ENCODE assay signal across 10 cellular contexts in the genomic region with DNA sequence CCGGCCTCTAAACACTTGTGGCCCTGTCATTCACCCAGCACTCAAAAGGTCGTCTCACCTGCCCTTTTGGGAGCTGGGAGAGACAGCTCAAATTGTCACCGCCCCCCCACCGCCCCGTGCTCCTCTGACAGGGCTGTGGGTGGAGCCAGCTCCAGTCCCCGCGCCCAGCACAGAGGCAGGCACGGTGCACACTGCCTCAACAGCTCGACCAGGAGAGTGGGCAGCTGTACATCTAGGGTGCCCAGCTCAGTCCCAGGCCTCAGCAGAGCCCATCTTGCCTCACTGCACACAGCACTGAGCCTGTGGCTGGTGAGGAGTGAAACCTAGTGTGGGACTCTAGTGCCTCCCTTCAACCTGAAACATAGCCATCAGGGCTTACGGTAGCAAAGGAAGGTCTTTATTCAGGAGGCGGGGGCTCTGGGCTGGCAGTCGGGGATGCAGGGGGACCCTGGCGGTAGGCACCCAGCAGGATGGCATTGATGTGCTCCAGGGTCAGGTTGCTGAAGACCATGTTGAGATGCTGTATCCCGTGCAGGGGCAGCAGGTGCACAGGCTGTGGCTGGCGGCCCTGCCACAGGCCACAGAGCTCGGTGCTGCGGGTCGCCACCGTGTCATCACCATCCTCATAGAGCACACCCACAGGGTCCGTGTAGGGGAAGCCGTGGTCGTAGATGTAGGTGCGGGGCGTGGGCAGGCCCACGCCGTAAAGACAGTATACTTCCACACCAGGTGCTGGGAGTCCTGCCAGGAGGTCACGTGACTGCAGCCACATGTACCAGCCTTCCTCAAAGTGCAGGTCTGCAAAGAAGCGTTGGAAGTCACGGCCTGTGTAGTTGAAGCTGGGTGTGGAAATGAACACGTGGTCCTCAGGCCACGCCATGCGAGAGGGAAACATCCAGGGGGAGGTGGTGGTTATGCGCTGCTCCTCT. TPM values are rescaled to one million over a fixed set of nuclear protein-coding genes. Genes with fewer than 3 reads are reported as not detected.
DNase-seq lines count a peak whose midpoint lies in the region; ATAC-seq, FAIRE-seq and TF ChIP-seq lines count a peak whose summit lies in the region.
"Had no signal": no experiment of that assay in that cellular context is flagged by ENCODE, and none has a peak within 500 bp of the region (broad histone marks: within the 10 kb centered on the region; RNA-seq: fewer than 3 reads in every experiment).

No MANE protein-coding gene starts in this region.

- BruUV-seq in PC-9 (replicated peaks; lab: Mats Ljungman, UMichigan) = no TSS peak

- no peak for TF ChIP-seq CTCF in CD4-positive, alpha-beta T cell (IDR thresholded peaks at IDR 0.05)
- TF ChIP-seq CTCF in PC-9 (conservative IDR thresholded peaks at IDR 0.05) = no peak

- peak overlapping the region; percentile 89 for H3K27ac Mint-ChIP-seq in CD4-positive, alpha-beta T cell
- peak overlapping the region; percentile 86 to 91 for H3K27ac Mint-ChIP-seq in T-cell
- peak overlapping the region; percentile 85 for H3K27ac Mint-ChIP-seq in activated naive CD8-positive, alpha-beta T cell treated with anti-CD3 and anti-CD28 coated beads for 36 hours

- no peak overlapping the region for H2AFZ ChIP-seq in PC-9

- peaks cover 14% of the 10 kb centered on the region for H4K20me1 ChIP-seq in PC-9 (ENCODE audit: insufficient read depth)

- H3K36me3 ChIP-seq in small intestine (ENCODE audit: control insufficient read depth in 2 of 2, insufficient read depth in 2 of 2, low read length in 2 of 2) (peaks cover 0 to 2% of the 10 kb centered on the region in 2 donors), PC-9 (ENCODE audit: low read depth) (no peaks in the 10 kb centered on the region)

- POLR2A ChIA-PET in CD4-positive, alpha-beta T cell (lab: Charles Lee) = interaction anchor here (1.0 to 1.3 kb wide), 5 partner anchors 10 to 47 kb away, joined by 3 to 4 read pairs (median 3); a partner anchor contains a TSS
- POLR2A ChIA-PET in T-cell (lab: Charles Lee) = interaction anchor here (0.6 to 0.7 kb wide), 2 partner anchors 67 to 1824 kb away, joined by 3 to 6 read pairs; no protein-coding TSS in a partner anchor
- POLR2A ChIA-PET in PC-9 (lab: Charles Lee; ENCODE audit: unreplicated experiment) = interaction anchor here (0.7 to 1.2 kb wide), 2 partner anchors 27 to 415 kb away, joined by 5 read pairs; no protein-coding TSS in a partner anchor

- H3K4me1 Mint-ChIP-seq in CD4-positive, alpha-beta T cell (ENCODE audit: low read depth) = peaks cover 50% of the 10 kb centered on the region
- H3K4me1 Mint-ChIP-seq in T-cell = peaks cover 39 to 49% (median 49%) of the 10 kb centered on the region in 3 donors
- peaks cover 40% of the 10 kb centered on the region for H3K4me1 Mint-ChIP-seq in activated naive CD8-positive, alpha-beta T cell treated with anti-CD3 and anti-CD28 coated beads for 36 hours

- H3F3A ChIP-seq in PC-9 (ENCODE audit: insufficient read depth, low read depth) = peaks cover 20% of the 10 kb centered on the region

- peaks cover 18% of the 10 kb centered on the region for H3K79me2 ChIP-seq in PC-9 (ENCODE audit: low read depth)

- H3K27me3 Mint-ChIP-seq in CD4-positive, alpha-beta T cell = no peaks in the 10 kb centered on the region
- no peaks in the 10 kb centered on the region for H3K27me3 Mint-ChIP-seq in T-cell
- peaks cover 3% of the 10 kb centered on the region for H3K27me3 Mint-ChIP-seq in activated naive CD8-positive, alpha-beta T cell treated with anti-CD3 and anti-CD28 coated beads for 36 hours

- intact Hi-C loops in CD4-positive, alpha-beta T cell (cut with DNase I, micrococcal nuclease) = loop anchor here (1.0 to 5.0 kb wide), 3 partner anchors 29 to 103 kb away; a partner anchor contains a TSS
- intact Hi-C loops in PC-9 (cut with micrococcal nuclease; ENCODE audit: unreplicated experiment) = loop anchor here (5.0 to 10.0 kb wide), 2 partner anchors 105 to 293 kb away; no protein-coding TSS in a partner anchor

- H3K4me1 ChIP-seq in small intestine (ENCODE audit: control insufficient read depth in 2 of 2, insufficient read depth in 1 of 2, low read depth in 1 of 2, low read length in 1 of 2) (peaks cover 5 to 8% of the 10 kb centered on the region in 2 donors), PC-9 (replicated peaks; ENCODE audit: insufficient read depth) (peaks cover 6% of the 10 kb centered on the region; the same call in 1 of the 2 replicates)

- 49 to 72% (median 58%) methylated on average over 33 of the region's 33 CpGs for WGBS in small intestine, 3 donors

- H3K4me3 Mint-ChIP-seq in CD4-positive, alpha-beta T cell = peak overlapping the region; percentile 58
- H3K4me3 Mint-ChIP-seq in T-cell = peak overlapping the region; percentile 29 to 72 (median 50)
- peak overlapping the region; percentile 55 for H3K4me3 Mint-ChIP-seq in activated naive CD8-positive, alpha-beta T cell treated with anti-CD3 and anti-CD28 coated beads for 36 hours

- no peaks in the 10 kb centered on the region for H3K27me3 ChIP-seq in CD4-positive, alpha-beta T cell (ENCODE audit: control insufficient read depth, insufficient read depth, low read length)
- H3K27me3 ChIP-seq in small intestine (ENCODE audit: control insufficient read depth in 2 of 2, insufficient read depth in 2 of 2, low read length in 2 of 2) (no peaks in the 10 kb centered on the region), PC-9 (ENCODE audit: insufficient read depth, low read depth) (no peaks in the 10 kb centered on the region)

- H3K9me2 ChIP-seq in PC-9 (ENCODE audit: insufficient read depth) = no peaks in the 10 kb centered on the region

- H3K4me2 ChIP-seq in PC-9 = no peak overlapping the region

- peak in 5 of 10 experiments; percentile 23 to 56 (median 35) for DNase-seq in CD4-positive, alpha-beta T cell
- peak in 22 of 34 experiments; percentile 16 to 47 (median 26) for DNase-seq in T-cell
- peak; percentile 69 for DNase-seq in activated naive CD8-positive, alpha-beta T cell treated with anti-CD3 and anti-CD28 coated beads for 36 hours
- peak; percentile 52 for DNase-seq in small intestine
- DNase-seq in PC-9 = no peak
- DNase-seq in NCI-H1694 (lab: John Stamatoyannopoulos, UW) = no peak
- no peak for DNase-seq in LoVo (ENCODE audit: low spot score)
- DNase-seq: MM.1S had no signal

- no peak for FAIRE-seq in small intestine (lab: Jason Lieb, UNC)
- FAIRE-seq: D721Med had no signal

- no peak for ATAC-seq in CD4-positive, alpha-beta T cell (ENCODE audit: poor library complexity)
- ATAC-seq in T-cell (replicated peaks in 1 of 4) (no peak), GM19455 (IDR thresholded peaks at IDR 0.05; ENCODE audit: unreplicated experiment) (no peak)

- no peaks in the 10 kb centered on the region for H3K9me3 ChIP-seq in CD4-positive, alpha-beta T cell (ENCODE audit: control insufficient read depth, low read length)
- H3K9me3 ChIP-seq in small intestine (ENCODE audit: control insufficient read depth, low read depth) (no peaks in the 10 kb centered on the region), PC-9 (ENCODE audit: insufficient read depth, low read depth) (no peaks in the 10 kb centered on the region)

- peaks cover 27% of the 10 kb centered on the region for H3K36me3 Mint-ChIP-seq in CD4-positive, alpha-beta T cell (ENCODE audit: low read depth)
- H3K36me3 Mint-ChIP-seq in T-cell = peaks cover 11% of the 10 kb centered on the region
- peaks cover 43% of the 10 kb centered on the region for H3K36me3 Mint-ChIP-seq in activated naive CD8-positive, alpha-beta T cell treated with anti-CD3 and anti-CD28 coated beads for 36 hours

- no peak overlapping the region for H3K4me3 ChIP-seq in small intestine (ENCODE audit: low read depth in 1 of 2, low read length in 2 of 2)
- H3K4me3 ChIP-seq in PC-9 = no peak overlapping the region

- H3K9me3 Mint-ChIP-seq in CD4-positive, alpha-beta T cell = no peaks in the 10 kb centered on the region
- no peaks in the 10 kb centered on the region for H3K9me3 Mint-ChIP-seq in T-cell
- H3K9me3 Mint-ChIP-seq in activated naive CD8-positive, alpha-beta T cell treated with anti-CD3 and anti-CD28 coated beads for 36 hours = no peaks in the 10 kb centered on the region

- CTCF ChIA-PET in CD4-positive, alpha-beta T cell (lab: Charles Lee) = interaction anchor here (1.2 to 1.6 kb wide), 2 partner anchors 56 to 272 kb away, joined by 4 to 5 read pairs; no protein-coding TSS in a partner anchor
- CTCF ChIA-PET in T-cell (lab: Charles Lee) = interaction anchor here (0.5 to 0.6 kb wide), 4 partner anchors 51 to 418 kb away, joined by 3 to 7 read pairs (median 4); no protein-coding TSS in a partner anchor
- CTCF ChIA-PET in PC-9 (lab: Charles Lee) = interaction anchor here (0.5 kb wide), 1 partner anchor 54 kb away, joined by 6 read pairs; no protein-coding TSS in a partner anchor

- H3K27ac ChIP-seq in CD4-positive, alpha-beta T cell (ENCODE audit: low read depth, low read length) = peak overlapping the region; percentile 53
- H3K27ac ChIP-seq in small intestine (ENCODE audit: low read depth in 1 of 2, low read length in 1 of 2) = no peak overlapping the region
- H3K27ac ChIP-seq in PC-9 = no peak overlapping the region

RNA-seq across cellular contexts. Expression of a gene that starts 3.1 kb away (rescaled TPM):
- total RNA-seq in CD4-positive, alpha-beta T cell = 10 to 100 TPM; 68.7 to 71.6 TPM
- total RNA-seq in T-cell (100 to 1,000 TPM; 118 to 214 (median 165) TPM), PC-9 (2021) (39.5 and 56.2 TPM in 2 replicates)
- total RNA-seq in activated naive CD8-positive, alpha-beta T cell treated with anti-CD3 and anti-CD28 coated beads for 36 hours = 100 to 1,000 TPM; 220 to 235 TPM
- 100 to 1,000 TPM; 197 to 354 (median 245) TPM for polyA plus RNA-seq in small intestine

RNA-seq across cellular contexts. Expression of a gene that starts 4.1 kb away (rescaled TPM):
- 1 to 10 TPM; 5.9 to 6.3 TPM for total RNA-seq in CD4-positive, alpha-beta T cell
- 10 to 100 TPM in 4 of 5 donors, 1 to 10 TPM in 1; 9.8 to 20.7 (median 18.7) TPM for total RNA-seq in T-cell
- total RNA-seq in activated naive CD8-positive, alpha-beta T cell treated with anti-CD3 and anti-CD28 coated beads for 36 hours = 10 to 100 TPM; 11.3 to 11.4 TPM
- polyA plus RNA-seq in small intestine = 1 to 10 TPM in 2 of 3 donors, under 1 TPM in 1; 0.54 to 4.4 (median 1.3) TPM
- total RNA-seq in PC-9 (2021) = 10.0 and 11.9 TPM in 2 replicates

RNA-seq across cellular contexts. Expression of a gene that starts 8.1 kb away (rescaled TPM):
- 10 to 100 TPM; 18.3 to 19.5 TPM for total RNA-seq in CD4-positive, alpha-beta T cell
- total RNA-seq in T-cell = 10 to 100 TPM in 4 of 5 donors, 1 to 10 TPM in 1; 9.4 to 14.2 (median 13.2) TPM
- total RNA-seq in activated naive CD8-positive, alpha-beta T cell treated with anti-CD3 and anti-CD28 coated beads for 36 hours = 1 to 10 TPM; 6.2 to 6.8 TPM
- 1 to 10 TPM; 1.4 to 6.7 (median 5.4) TPM for polyA plus RNA-seq in small intestine
- 1.3 and 1.7 TPM in 2 replicates for total RNA-seq in PC-9 (2021)

RNA-seq across cellular contexts. Expression of a gene that starts 28.7 kb away (rescaled TPM):
- 10 to 100 TPM; 15.1 to 17.7 TPM for total RNA-seq in CD4-positive, alpha-beta T cell
- total RNA-seq in T-cell (10 to 100 TPM; 23.3 to 39.6 (median 33.7) TPM), PC-9 (2021) (24.2 and 27.0 TPM in 2 replicates)
- total RNA-seq in activated naive CD8-positive, alpha-beta T cell treated with anti-CD3 and anti-CD28 coated beads for 36 hours = 10 to 100 TPM; 27.4 to 29.5 TPM
- polyA plus RNA-seq in small intestine = 10 to 100 TPM in 1 of 3 donors, 1 to 10 TPM in 2; 1.1 to 10.0 (median 4.1) TPM

RNA-seq across cellular contexts. Expression of a gene that starts 40.5 kb away (rescaled TPM):
- total RNA-seq in CD4-positive, alpha-beta T cell = under 1 TPM; 0.53 to 0.63 TPM
- 1 to 10 TPM in 4 of 5 donors, under 1 TPM in 1; 0.48 to 1.5 (median 1.1) TPM for total RNA-seq in T-cell
- under 1 TPM; 0.29 to 0.42 TPM for total RNA-seq in activated naive CD8-positive, alpha-beta T cell treated with anti-CD3 and anti-CD28 coated beads for 36 hours
- under 1 TPM in 2 of 3 donors, not detected in 1; 0.06 to 0.27 TPM for polyA plus RNA-seq in small intestine
- total RNA-seq in PC-9 (2021) = not detected in 2 replicates

Comparison
In these comparisons a context has a peak if more than half of its experiments do, and no peak if none do; other contexts are left out.
1. DNase-seq: peak in T-cell (22 of 34), activated naive CD8-positive, alpha-beta T cell treated with anti-CD3 and anti-CD28 coated beads for 36 hours (single experiment) and small intestine (single experiment); none in PC-9 (0 of 2), NCI-H1694 (single experiment) and LoVo (single experiment).
2. Peak in every context shown above with its lines, with median percentiles within 50 percentile points of each other: H3K27ac Mint-ChIP-seq and H3K4me3 Mint-ChIP-seq.